8 cellular contexts compared by ENCODE assay signal in genomic region chr16:56450901-56451752, GRCh38. TPM values are rescaled to one million over a fixed set of nuclear protein-coding genes. Genes with fewer than 3 reads are reported as not detected.
A peak's percentile ranks its signal among the peaks of the same experiment; 100 is the strongest.
DNase-seq lines count a peak whose midpoint lies in the region; ATAC-seq and TF ChIP-seq lines count a peak whose summit lies in the region.

Gene NUDT21, minus strand, starts transcription at chr16:56451332. Its CDS starts 130 bp downstream, at chr16:56451202.
Gene OGFOD1, plus strand, starts transcription at chr16:56451554. Its CDS starts 59 bp downstream, at chr16:56451613.

- no peaks in the 10 kb centered on the region for H3K27me3 ChIP-seq in prostate gland (replicated peaks; ENCODE audit: insufficient read depth)

- DNase-seq in NCI-H187 treated with DMSO at 0.1 percent for 48 hours (lab: John Stamatoyannopoulos, UW) (peak; percentile 93), anterior cingulate cortex (lab: John Stamatoyannopoulos, UW) (peak; percentile 49 to 99 (median 95)), left ventricle myocardium superior (peak; percentile 94), prostate gland (ENCODE audit: low spot score) (peak; percentile 97)

- H3K4me3 ChIP-seq in prostate gland (peak within 1 kb of the TSS; percentile 75 to 91), urinary bladder (ENCODE audit: low read depth, low read length) (peak within 1 kb of the TSS; percentile 92)

- H3K27ac ChIP-seq in prostate gland (peak within 1 kb of the TSS; percentile 72 to 78), urinary bladder (ENCODE audit: low read depth) (peak within 1 kb of the TSS; percentile 28)

- TF ChIP-seq CTCF in prostate gland (IDR thresholded peaks at IDR 0.05), result peak in 2 of 4 experiments; percentile 15 to 48

- H3K4me1 ChIP-seq in prostate gland (replicated peaks) (no peaks in the 10 kb centered on the region), urinary bladder (ENCODE audit: insufficient read depth) (peaks cover 3% of the 10 kb centered on the region)

- WGBS in prostate gland, result under 1% methylated on average over 61 of the region's 61 CpGs
- WGBS in urinary bladder, result under 1% methylated on average over 61 of the region's 61 CpGs

- ATAC-seq in GM18499 (IDR thresholded peaks at IDR 0.05; ENCODE audit: insufficient read depth, unreplicated experiment), result peak; percentile 93
- ATAC-seq in HG02943 (IDR thresholded peaks at IDR 0.05; ENCODE audit: low read depth, unreplicated experiment), result peak; percentile 98
- ATAC-seq in left ventricle myocardium superior, result peak; percentile 99

- TF ChIP-seq POLR2A in prostate gland (IDR thresholded peaks at IDR 0.05), result peak; percentile 58

- intact Hi-C loops in T-helper 2 cell treated with Interferon-gamma antibody and Interleukin-4, amounts not matched to agents 100 ng/mL and 5 ng/mL, for 36 hours (cut with micrococcal nuclease), result loop anchor here (1.0 to 10.0 kb wide), 8 partner anchors 26 to 1084 kb away; partner anchors contain the start of genes AMFR, ARL2BP, CCDC102A and HERPUD1
- intact Hi-C loops in left ventricle myocardium superior (cut with micrococcal nuclease) (no loop called here), prostate gland (cut with DNase I) (no loop called here)

- no peaks in the 10 kb centered on the region for H3K36me3 ChIP-seq in prostate gland
- peaks cover 2% of the 10 kb centered on the region for H3K36me3 ChIP-seq in urinary bladder (ENCODE audit: insufficient read depth)

- no peaks in the 10 kb centered on the region for H3K9me3 ChIP-seq in prostate gland

RNA-seq across cellular contexts. Expression of gene NUDT21, which starts in this region (rescaled TPM):
- total RNA-seq in T-helper 2 cell treated with Interferon-gamma antibody and Interleukin-4, amounts not matched to agents 100 ng/mL and 5 ng/mL, for 36 hours, result 224 and 230 TPM in 2 replicates
- total RNA-seq in left ventricle myocardium superior (66.3 TPM), prostate gland (10 to 100 TPM; 46.4 to 47.2 TPM), urinary bladder (144 TPM)
- 47.3 TPM for polyA plus RNA-seq in urinary bladder

RNA-seq across cellular contexts. Expression of gene OGFOD1, which starts in this region (rescaled TPM):
- 50.6 TPM in 2 replicates for total RNA-seq in T-helper 2 cell treated with Interferon-gamma antibody and Interleukin-4, amounts not matched to agents 100 ng/mL and 5 ng/mL, for 36 hours
- total RNA-seq in left ventricle myocardium superior (27.1 TPM), prostate gland (10 to 100 TPM; 18.5 to 57.2 TPM), urinary bladder (58.2 TPM)
- polyA plus RNA-seq in urinary bladder, result 25.8 TPM

Comparison
In these comparisons a context has a peak if more than half of its experiments do, and no peak if none do; other contexts are left out.
1. Peak in every context shown above with its lines: DNase-seq, ATAC-seq, H3K4me3 ChIP-seq and H3K27ac ChIP-seq.